Comparison of ENCODE assay signal across 29 cellular contexts in the genomic region with DNA sequence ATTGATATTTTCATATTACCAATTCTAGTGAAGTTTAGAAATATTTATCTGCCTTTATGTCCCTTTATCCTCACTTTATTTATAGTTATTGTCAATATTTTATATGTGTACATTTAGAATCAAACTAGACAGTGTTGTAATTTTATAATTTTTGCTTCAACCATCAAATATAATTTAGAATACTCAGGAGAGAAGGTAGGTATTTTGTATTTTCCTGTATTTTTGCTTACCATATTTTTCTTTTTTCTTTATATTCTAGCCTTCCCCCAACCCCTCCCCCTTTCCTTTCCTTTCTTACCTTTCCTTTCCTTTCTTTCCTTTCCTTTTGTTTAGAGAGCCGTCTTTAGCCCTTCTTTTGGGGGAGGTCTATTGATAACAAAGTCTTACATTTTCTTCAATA.
"Had no signal": no experiment of that assay in that cellular context is flagged by ENCODE, and none has a peak within 500 bp of the region (broad histone marks: within the 10 kb centered on the region; RNA-seq: fewer than 3 reads in every experiment).

No MANE protein-coding gene starts in this region.

- H3K9me3 ChIP-seq: colonic mucosa, gastrocnemius medialis had no signal

- H3K36me3 ChIP-seq: colonic mucosa, esophagus muscularis mucosa, esophagus squamous epithelium, gastrocnemius medialis, gastroesophageal sphincter, heart left ventricle, heart right ventricle had no signal

- H3K4me3 Mint-ChIP-seq: dendritic cell treated with granulocyte-macrophage colony-stimulating factor and Interleukin-4, amounts not matched to agents 40 ng/mL and 50 ng/mL, for 4 days; effector memory CD8-positive, alpha-beta T cell; endodermal cell had no signal

- FAIRE-seq: colon, endometrium, endothelial cell of umbilical vein, frontal cortex had no signal

- H3K4me1 ChIP-seq: colonic mucosa, esophagus muscularis mucosa, esophagus squamous epithelium, foreskin keratinocyte, gastrocnemius medialis, gastroesophageal sphincter, heart left ventricle, heart right ventricle had no signal

- H3K27ac Mint-ChIP-seq: dendritic cell treated with granulocyte-macrophage colony-stimulating factor and Interleukin-4, amounts not matched to agents 40 ng/mL and 50 ng/mL, for 4 days; effector memory CD8-positive, alpha-beta T cell; endodermal cell had no signal

- H3K4me3 ChIP-seq: colonic mucosa, coronary artery, dorsolateral prefrontal cortex, esophagus muscularis mucosa, esophagus squamous epithelium, gastrocnemius medialis, gastroesophageal sphincter, heart left ventricle, heart right ventricle had no signal

- DNase-seq: colonic mucosa; cortex of kidney; dermis blood vessel endothelial cell; dorsolateral prefrontal cortex; effector CD4-positive, alpha-beta T cell; effector CD8-positive, alpha-beta T cell; effector memory CD4-positive, alpha-beta T cell; effector memory CD8-positive, alpha-beta T cell; endodermal cell; erythroblast; esophagus squamous epithelium; foreskin fibroblast; foreskin keratinocyte; foreskin melanocyte; gastrocnemius medialis; glutamatergic neuron; head of caudate nucleus; heart left ventricle; heart right ventricle had no signal

- H3K27ac ChIP-seq: colonic mucosa, coronary artery, dorsolateral prefrontal cortex, epithelial cell of prostate, esophagus muscularis mucosa, esophagus squamous epithelium, foreskin keratinocyte, gastrocnemius medialis, gastroesophageal sphincter, heart left ventricle, heart right ventricle had no signal

- H3K27me3 Mint-ChIP-seq: dendritic cell treated with granulocyte-macrophage colony-stimulating factor and Interleukin-4, amounts not matched to agents 40 ng/mL and 50 ng/mL, for 4 days; effector memory CD8-positive, alpha-beta T cell had no signal

- H3K27me3 ChIP-seq: colonic mucosa, dorsolateral prefrontal cortex, esophagus muscularis mucosa, esophagus squamous epithelium, foreskin keratinocyte, gastrocnemius medialis, gastroesophageal sphincter, heart left ventricle, heart right ventricle had no signal

- ATAC-seq: effector memory CD8-positive, alpha-beta T cell; esophagus mucosa; foreskin keratinocyte; gastrocnemius medialis; gastroesophageal sphincter; heart left ventricle; heart right ventricle had no signal
